In genomic region chr22:47423266-47423665, GRCh38 we compare ENCODE assay signal across 1 cellular context.
TF ChIP-seq lines count a peak whose summit lies in the region.

No MANE protein-coding gene starts in this region.

TF ChIP-seq in WTC11, 78 proteins besides CTCF, POLR2A, EP300 and RAD21 (continued from another document):
- no peak for TF ChIP-seq STAT6 (CRISPR knock-in tag; conservative IDR thresholded peaks at IDR 0.05; ENCODE audit: low read depth)
- TF ChIP-seq E2F1 (CRISPR knock-in tag; IDR thresholded peaks at IDR 0.05): no peak
- TF ChIP-seq GTF2I (CRISPR knock-in tag; conservative IDR thresholded peaks at IDR 0.05): no peak
- no peak for TF ChIP-seq RORB (CRISPR knock-in tag; IDR thresholded peaks at IDR 0.05)
TF ChIP-seq in WTC11: peak in this region for 0.
